Comparison of ENCODE assay signal across 18 cellular contexts in the genomic region with DNA sequence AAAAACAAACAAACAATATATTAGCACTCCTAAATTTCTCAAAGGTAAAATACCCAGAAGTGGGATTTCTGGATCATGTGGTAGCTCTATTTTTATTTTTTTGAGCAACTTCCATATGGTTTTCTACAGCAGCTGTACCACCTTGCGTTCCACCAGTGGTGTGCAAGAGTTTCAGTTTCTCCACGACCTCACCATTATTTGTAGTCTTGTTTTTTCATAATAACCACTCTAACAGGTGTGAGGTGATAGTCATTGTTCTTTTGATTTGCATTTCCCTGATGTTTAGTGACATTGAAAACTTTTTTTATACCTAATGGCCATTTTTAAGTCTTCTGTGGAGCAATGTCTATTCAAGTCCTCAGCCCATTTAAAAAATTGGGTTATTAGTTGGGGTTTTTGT.
A peak's percentile ranks its signal among the peaks of the same experiment; 100 is the strongest.
DNase-seq lines count a peak whose midpoint lies in the region; ATAC-seq lines count a peak whose summit lies in the region.
"Had no signal": no experiment of that assay in that cellular context is flagged by ENCODE, and none has a peak within 500 bp of the region (broad histone marks: within the 10 kb centered on the region; RNA-seq: fewer than 3 reads in every experiment).

No MANE protein-coding gene starts in this region.

- no peak overlapping the region for H3K27ac Mint-ChIP-seq in activated naive CD4-positive, alpha-beta T cell treated with anti-CD3 and anti-CD28 coated beads, Interleukin-2, amount 50 U/mL, for 72 hours
- H3K27ac Mint-ChIP-seq: activated naive CD8-positive, alpha-beta T cell; CD8-positive, alpha-beta memory T cell had no signal

- no peak for DNase-seq in NCI-H748 treated with DMSO at 0.1 percent for 48 hours (lab: John Stamatoyannopoulos, UW)
- no peak for DNase-seq in activated T-cell treated with anti-CD3 and anti-CD28 coated beads for 4 hours
- no peak for DNase-seq in NCI-H446 treated with DMSO at 0.1 percent for 48 hours (lab: John Stamatoyannopoulos, UW)
- DNase-seq in activated naive CD4-positive, alpha-beta T cell treated with anti-CD3 and anti-CD28 coated beads, Interleukin-2, amount 50 U/mL, for 72 hours (ENCODE audit: low spot score in 2 of 2): no peak
- DNase-seq: activated CD4-positive, CD25-positive, alpha-beta regulatory T cell; CD8-positive, alpha-beta memory T cell; mucosa of descending colon; NCI-H1694 treated with DMSO at 0.1 percent for 48 hours; NCI-H524; occipital lobe; stimulated activated naive CD4-positive, alpha-beta T cell; uterus had no signal

- peaks cover 0 to 18% of the 10 kb centered on the region in 2 donors for H3K36me3 Mint-ChIP-seq in activated naive CD4-positive, alpha-beta T cell treated with anti-CD3 and anti-CD28 coated beads, Interleukin-2, amount 50 U/mL, for 72 hours

- H3K9me3 Mint-ChIP-seq in activated naive CD4-positive, alpha-beta T cell treated with anti-CD3 and anti-CD28 coated beads, Interleukin-2, amount 50 U/mL, for 72 hours: peaks cover 3 to 15% of the 10 kb centered on the region in 2 donors

- ATAC-seq in GM18498 (IDR thresholded peaks at IDR 0.05; ENCODE audit: unreplicated experiment) (peak; percentile 96), GM19438 (IDR thresholded peaks at IDR 0.05; ENCODE audit: low read depth, unreplicated experiment) (peak; percentile 62), HG02678 (IDR thresholded peaks at IDR 0.05; ENCODE audit: unreplicated experiment) (peak; percentile 99), HG03342 (IDR thresholded peaks at IDR 0.05; ENCODE audit: unreplicated experiment) (peak; percentile 80)
- no peak for ATAC-seq in activated naive CD4-positive, alpha-beta T cell treated with anti-CD3 and anti-CD28 coated beads, Interleukin-2, amount 50 U/mL, for 72 hours
- ATAC-seq: A549, mucosa of descending colon had no signal

Comparison
In these comparisons a context has a peak if more than half of its experiments do, and no peak if none do; other contexts are left out.
1. ATAC-seq: peak in GM18498 (single experiment), GM19438 (single experiment), HG02678 (single experiment) and HG03342 (single experiment); none in activated naive CD4-positive, alpha-beta T cell treated with anti-CD3 and anti-CD28 coated beads, Interleukin-2, amount 50 U/mL, for 72 hours (0 of 2).